In the genomic region with DNA sequence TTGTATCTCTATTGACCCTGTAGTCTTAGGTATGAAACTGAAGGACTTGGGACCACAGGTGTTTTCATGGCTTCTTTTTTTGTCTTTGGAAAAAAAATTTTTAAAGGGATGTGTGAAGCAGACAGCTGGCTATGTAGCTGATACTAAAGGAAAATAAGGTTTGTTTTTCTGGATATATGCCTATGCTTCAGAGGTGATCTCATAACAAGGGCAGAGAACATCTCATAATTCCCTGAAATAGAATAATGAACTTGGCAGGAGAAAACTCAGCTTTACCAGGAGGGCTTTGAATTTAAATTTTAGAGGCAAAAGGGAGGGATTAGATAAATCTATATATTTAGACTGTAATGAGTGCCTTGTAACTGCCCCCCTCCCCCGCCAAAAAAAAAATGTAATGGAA, we compare ENCODE assay signal across 26 cellular contexts.
DNase-seq lines count a peak whose midpoint lies in the region; ATAC-seq lines count a peak whose summit lies in the region.
"Had no signal": no experiment of that assay in that cellular context is flagged by ENCODE, and none has a peak within 500 bp of the region (broad histone marks: within the 10 kb centered on the region; RNA-seq: fewer than 3 reads in every experiment).

No MANE protein-coding gene starts in this region.

- DNase-seq in G401 (ENCODE audit: low spot score) (peak; percentile 60), cerebellar cortex (ENCODE audit: low spot score) (peak; percentile 58), cerebellum (ENCODE audit: low spot score) (peak; percentile 38), SIG-M5 (lab: John Stamatoyannopoulos, UW) (no peak), cortex of kidney (lab: John Stamatoyannopoulos, UW) (no peak)
- DNase-seq: 8988T; ACHN; AML-193; BE2C; Caco-2; Calu3; CD4-positive, alpha-beta memory T cell; CD4-positive, alpha-beta T cell; CD4-positive, CD25-positive, alpha-beta regulatory T cell; CD8-positive, alpha-beta memory T cell; CD8-positive, alpha-beta T cell; COR-L47; DMS 273 treated with DMSO at 0.1 percent for 48 hours; DMS153; DMS53; DMS79; DMS79 treated with DMSO at 0.1 percent for 48 hours; DND-41; EL had no signal

- in situ Hi-C loops in G401 (cut with HindIII; ENCODE audit: low sequenced_read_pairs), result no loop called here

- no peak for ATAC-seq in GM21717 (IDR thresholded peaks at IDR 0.05; ENCODE audit: unreplicated experiment)
- ATAC-seq: A549; CD8-positive, alpha-beta T cell had no signal

Comparison
In these comparisons a context has a peak if more than half of its experiments do, and no peak if none do; other contexts are left out.
1. DNase-seq: peak in G401 (single experiment), cerebellar cortex (single experiment) and cerebellum (single experiment); none in SIG-M5 (single experiment) and cortex of kidney (single experiment).